Comparison of ENCODE assay signal across 16 cellular contexts in the genomic region with DNA sequence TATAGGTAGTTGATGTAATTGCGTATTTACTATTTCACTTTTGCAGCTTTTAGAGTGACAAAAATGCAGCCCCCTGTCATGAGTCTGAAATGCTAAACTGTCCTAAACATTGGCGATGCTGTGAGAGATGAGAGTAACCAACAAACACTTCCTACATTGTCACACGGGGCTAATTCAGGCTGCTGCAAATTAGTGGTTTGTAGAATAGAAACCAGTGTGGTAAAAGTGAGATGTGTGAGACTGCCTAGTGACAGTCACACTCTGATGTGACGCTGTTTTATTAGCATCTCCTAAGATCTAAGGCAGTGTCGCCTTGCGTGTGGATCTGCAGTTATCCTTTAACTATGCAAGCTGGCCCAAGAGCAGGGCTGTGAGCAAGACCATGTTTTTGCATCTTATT.
"Had no signal": no experiment of that assay in that cellular context is flagged by ENCODE, and none has a peak within 500 bp of the region (broad histone marks: within the 10 kb centered on the region; RNA-seq: fewer than 3 reads in every experiment).

No MANE protein-coding gene starts in this region.

- H3K36me3 ChIP-seq: gastrocnemius medialis, prostate gland, right atrium auricular region, thyroid gland had no signal

- H3K27ac ChIP-seq: gastrocnemius medialis, prostate gland, right atrium auricular region, thyroid gland had no signal

- H3K4me1 ChIP-seq: gastrocnemius medialis, prostate gland, right atrium auricular region, thyroid gland had no signal

- DNase-seq: activated CD8-positive, alpha-beta memory T cell treated with anti-CD3 and anti-CD28 coated beads for 24 hours; activated effector memory CD4-positive, alpha-beta T cell treated with anti-CD3 and anti-CD28 coated beads, Interleukin-2, amount 50 U/mL, for 16 hours; activated naive CD4-positive, alpha-beta T cell treated with anti-CD3 and anti-CD28 coated beads, Interleukin-2, amount 50 U/mL, for 16 hours; activated T-cell treated with anti-CD3 and anti-CD28 coated beads, Interleukin-2, amount 50 U/mL, for 72 hours; effector CD4-positive, alpha-beta T cell; gastrocnemius medialis; head of caudate nucleus; midbrain; stimulated activated CD4-positive, alpha-beta T cell treated with anti-CD3 and anti-CD28 coated beads, Interleukin-2, amount 100 ng/mL, for 24 hours; stimulated activated naive CD4-positive, alpha-beta T cell treated with Interleukin-2 at 50 U/mL for 16 hours; thyroid gland had no signal

- H3K27me3 ChIP-seq: gastrocnemius medialis, right atrium auricular region, thyroid gland had no signal

- H3K4me3 ChIP-seq: gastrocnemius medialis, prostate gland, right atrium auricular region, thyroid gland had no signal

- ATAC-seq: activated CD4-positive, CD25-positive, alpha-beta regulatory T cell treated with anti-CD3 and anti-CD28 coated beads, Interleukin-2, amount 50 U/mL, for 24 hours; activated T-cell treated with anti-CD3 and anti-CD28 coated beads, Interleukin-2, amount 50 U/mL, for 72 hours; esophagus mucosa; gastrocnemius medialis; left lobe of liver had no signal

- H3K4me3 Mint-ChIP-seq: activated T-cell treated with anti-CD3 and anti-CD28 coated beads, Interleukin-2, amount 50 U/mL, for 72 hours had no signal

- H3K27ac Mint-ChIP-seq: activated T-cell treated with anti-CD3 and anti-CD28 coated beads, Interleukin-2, amount 50 U/mL, for 72 hours had no signal

- H3K9me3 ChIP-seq: gastrocnemius medialis, prostate gland, right atrium auricular region, thyroid gland had no signal
